ENCODE assay signal across 8 cellular contexts in genomic region chr11:48001438-48002021, GRCh38. TPM values are rescaled to one million over a fixed set of nuclear protein-coding genes. Genes with fewer than 3 reads are reported as not detected.
DNase-seq lines count a peak whose midpoint lies in the region; ATAC-seq and TF ChIP-seq lines count a peak whose summit lies in the region.

No MANE protein-coding gene starts in this region.

- H3K4me3 ChIP-seq in right atrium auricular region = no peak overlapping the region

- peaks cover 0 to 36% of the 10 kb centered on the region in 2 donors for H3K4me1 ChIP-seq in right atrium auricular region

- H3K36me3 ChIP-seq in right atrium auricular region = no peaks in the 10 kb centered on the region

- intact Hi-C loops in Right ventricle myocardium inferior (cut with DNase I) = no loop called here

- no peak overlapping the region for H3K27ac ChIP-seq in right atrium auricular region

- H3K9me3 ChIP-seq in right atrium auricular region = no peaks in the 10 kb centered on the region

- no peaks in the 10 kb centered on the region for H3K27me3 ChIP-seq in right atrium auricular region

- ATAC-seq in Right ventricle myocardium inferior (peak; percentile 46), HG03457 (IDR thresholded peaks at IDR 0.05; ENCODE audit: unreplicated experiment) (peak; percentile 67), esophagus mucosa (peak; percentile 60)

- DNase-seq in Right ventricle myocardium inferior (ENCODE audit: missing footprints) = no peak
- DNase-seq in right atrium auricular region (ENCODE audit: low spot score) = no peak
- peak; percentile 76 for DNase-seq in activated CD4-positive, alpha-beta T cell treated with anti-CD3 and anti-CD28 coated beads, Interleukin-2, amount 50 U/mL, for 1 hour
- peak; percentile 77 for DNase-seq in stimulated activated CD4-positive, alpha-beta T cell treated with anti-CD3 and anti-CD28 coated beads, Interleukin-15, amount 100 ng/mL, for 24 hours
- DNase-seq in midbrain (lab: John Stamatoyannopoulos, UW) = no peak
- DNase-seq in anterior cingulate cortex (lab: John Stamatoyannopoulos, UW) = no peak

- no peak for TF ChIP-seq CTCF in right atrium auricular region (IDR thresholded peaks at IDR 0.05)

RNA-seq across cellular contexts. Expression of gene PTPRJ, which starts 21.2 kb away (rescaled TPM):
- total RNA-seq in Right ventricle myocardium inferior (7.2 TPM), right atrium auricular region (1 to 10 TPM; 3.4 to 8.0 TPM), esophagus mucosa (2.0 TPM)

Comparison
In these comparisons a context has a peak if more than half of its experiments do, and no peak if none do; other contexts are left out.
1. DNase-seq: peak in activated CD4-positive, alpha-beta T cell treated with anti-CD3 and anti-CD28 coated beads, Interleukin-2, amount 50 U/mL, for 1 hour (single experiment) and stimulated activated CD4-positive, alpha-beta T cell treated with anti-CD3 and anti-CD28 coated beads, Interleukin-15, amount 100 ng/mL, for 24 hours (single experiment); none in Right ventricle myocardium inferior (single experiment), right atrium auricular region (single experiment), midbrain (single experiment) and anterior cingulate cortex (0 of 58).
2. Peak in every context shown above with its lines, with median percentiles within 50 percentile points of each other: ATAC-seq.